Comparison of ENCODE assay signal across 9 cellular contexts in genomic region chr3:184229424-184230080, GRCh38. TPM values are rescaled to one million over a fixed set of nuclear protein-coding genes. Genes with fewer than 3 reads are reported as not detected.
DNase-seq lines count a peak whose midpoint lies in the region; ATAC-seq and TF ChIP-seq lines count a peak whose summit lies in the region.
"Had no signal": no experiment of that assay in that cellular context is flagged by ENCODE, and none has a peak within 500 bp of the region (broad histone marks: within the 10 kb centered on the region; RNA-seq: fewer than 3 reads in every experiment).

Gene VWA5B2, plus strand, starts transcription at chr3:184229585. Its CDS starts 944 bp downstream, at chr3:184230529.

- H3K36me3 ChIP-seq in BJ (ENCODE audit: control insufficient read depth, insufficient read depth, low read length) (no peaks in the 10 kb centered on the region), OCI-LY3 (replicated peaks; ENCODE audit: low read depth, low read length) (no peaks in the 10 kb centered on the region), neuron (ENCODE audit: insufficient read depth, low read length) (no peaks in the 10 kb centered on the region), suprapubic skin (no peaks in the 10 kb centered on the region)

- H3K4me2 ChIP-seq in OCI-LY3 (ENCODE audit: low read length): peak within 1 kb of the TSS; percentile 76

- no peak for TF ChIP-seq CTCF in BJ (IDR thresholded peaks at IDR 0.05; ENCODE audit: insufficient read depth, low read depth, low read length)
- no peak for TF ChIP-seq CTCF in OCI-LY3 (IDR thresholded peaks at IDR 0.05; ENCODE audit: low read depth, low read length)
- TF ChIP-seq CTCF in fibroblast of villous mesenchyme (IDR thresholded peaks at IDR 0.05; ENCODE audit: insufficient read depth, low read depth, low read length): peak; percentile 10
- peak in 1 of 2 donors; percentile 38 for TF ChIP-seq CTCF in suprapubic skin (IDR thresholded peaks at IDR 0.05)

- TF ChIP-seq EP300 in suprapubic skin (IDR thresholded peaks at IDR 0.05): no peak

- DNase-seq in BJ (ENCODE audit: low read depth): no peak
- peak; percentile 66 for DNase-seq in activated T-helper 1 cell treated with Interleukin-2 at 50 U/mL for 16 hours (ENCODE audit: low read depth)
- DNase-seq in fibroblast of villous mesenchyme (ENCODE audit: low read depth): peak; percentile 19
- no peak for DNase-seq in suprapubic skin (ENCODE audit: low spot score in 2 of 2)

- 3% methylated on average over 13 of the region's 64 CpGs for WGBS in suprapubic skin

- H4K20me1 ChIP-seq in OCI-LY3 (ENCODE audit: insufficient read depth, low read length): no peaks in the 10 kb centered on the region

- peaks cover 42% of the 10 kb centered on the region for H3K27me3 ChIP-seq in BJ (ENCODE audit: control insufficient read depth, insufficient read depth, low read length)
- H3K27me3 ChIP-seq in OCI-LY3 (ENCODE audit: low read depth, low read length): peaks cover 19% of the 10 kb centered on the region
- H3K27me3 ChIP-seq in neuron (ENCODE audit: insufficient read depth, low read length): peaks cover 76% of the 10 kb centered on the region
- peaks cover 53% of the 10 kb centered on the region for H3K27me3 ChIP-seq in suprapubic skin

- CTCF ChIA-PET in BJ (lab: Yijun Ruan, JAX): interaction anchor here (0.6 to 5.4 kb wide), 5 partner anchors 8 to 178 kb away, joined by 3 to 54 read pairs (median 3); no protein-coding TSS in a partner anchor

- peak; percentile 83 for ATAC-seq in GM19351 (IDR thresholded peaks at IDR 0.05; ENCODE audit: unreplicated experiment)
- ATAC-seq in HG03565 (IDR thresholded peaks at IDR 0.05; ENCODE audit: unreplicated experiment): peak; percentile 66

- H3K9ac ChIP-seq in OCI-LY3 (ENCODE audit: low read length): peak within 1 kb of the TSS; percentile 43; the same call in 1 of the 2 replicates

- H3K4me3 ChIP-seq in BJ (ENCODE audit: low read depth, low read length) (peak within 1 kb of the TSS; percentile 25), OCI-LY3 (ENCODE audit: low read length) (peak within 1 kb of the TSS; percentile 83), fibroblast of villous mesenchyme (ENCODE audit: low read depth, low read length) (peak within 1 kb of the TSS; percentile 34), neuron (ENCODE audit: low read length) (peak within 1 kb of the TSS; percentile 50), suprapubic skin (peak within 1 kb of the TSS; percentile 53)

- H3K9me3 ChIP-seq in OCI-LY3 (ENCODE audit: insufficient read depth, low read length): no peaks in the 10 kb centered on the region
- H3K9me3 ChIP-seq in neuron (ENCODE audit: low read length): peaks cover 2% of the 10 kb centered on the region
- H3K9me3 ChIP-seq in suprapubic skin: no peaks in the 10 kb centered on the region

- POLR2A ChIA-PET in BJ (lab: Charles Lee): no interaction called here

- H3K4me1 ChIP-seq in OCI-LY3 (ENCODE audit: low read length) (0 out of 2 replicates have a peak, but pooled peaks cover 2% of the 10 kb centered on the region), neuron (ENCODE audit: insufficient read depth, low read length) (peaks cover 10% of the 10 kb centered on the region), suprapubic skin (peaks cover 25% of the 10 kb centered on the region)

- peak within 1 kb of the TSS; percentile 37 for H2AFZ ChIP-seq in OCI-LY3 (ENCODE audit: low read depth, low read length)
- peak within 1 kb of the TSS; percentile 82 for H2AFZ ChIP-seq in neuron (ENCODE audit: low read depth, low read length)

- H3K27ac ChIP-seq in OCI-LY3 (ENCODE audit: low read length) (no peak within 1 kb of the TSS), suprapubic skin (no peak within 1 kb of the TSS)
- H3K27ac ChIP-seq: HL-60 had no signal

- TF ChIP-seq POLR2A in suprapubic skin (IDR thresholded peaks at IDR 0.05): no peak

- no peaks in the 10 kb centered on the region for H3K79me2 ChIP-seq in OCI-LY3 (ENCODE audit: low read length)

RNA-seq across cellular contexts. Expression of gene VWA5B2, which starts in this region (rescaled TPM):
- not detected in 2 replicates for polyA plus RNA-seq in BJ (2011; rRNA removed)
- not detected in 2 replicates for polyA minus RNA-seq in BJ (2011; rRNA and poly(A)+ RNA removed)
- total RNA-seq in fibroblast of villous mesenchyme (not detected in 2 replicates), suprapubic skin (under 1 TPM in 1 of 4 donors, not detected in 3; 0.24 TPM)

Comparison
In these comparisons a context has a peak if more than half of its experiments do, and no peak if none do; other contexts are left out.
1. Peak in DNase-seq and H3K4me3 ChIP-seq in fibroblast of villous mesenchyme; RNA of the gene not detected or under 1 TPM.
2. H3K4me3 ChIP-seq: peak in every context shown above with its lines; median percentile 83 in OCI-LY3; 53 in suprapubic skin; 50 in neuron; 34 in fibroblast of villous mesenchyme; 25 in BJ.